Comparison of ENCODE assay signal across 8 cellular contexts in genomic region chr4:25030283-25031076, GRCh38. TPM values are rescaled to one million over a fixed set of nuclear protein-coding genes. Genes with fewer than 3 reads are reported as not detected.
DNase-seq lines count a peak whose midpoint lies in the region; ATAC-seq, FAIRE-seq and TF ChIP-seq lines count a peak whose summit lies in the region.

TSS of gene LGI2 (minus strand) at chr4:25030946. CDS start at chr4:25030693, 253 bp downstream.

- H3K4me1 Mint-ChIP-seq in activated CD8-positive, alpha-beta memory T cell treated with anti-CD3 and anti-CD28 coated beads, Interleukin-2, amount 10 ng/mL, durations not matched to agents 7 days and 5 days, result no peaks in the 10 kb centered on the region

- H3K4me3 Mint-ChIP-seq in activated CD8-positive, alpha-beta memory T cell treated with anti-CD3 and anti-CD28 coated beads, Interleukin-2, amount 10 ng/mL, durations not matched to agents 7 days and 5 days, result no peak within 1 kb of the TSS

- no peaks in the 10 kb centered on the region for H3K36me3 Mint-ChIP-seq in activated CD8-positive, alpha-beta memory T cell treated with anti-CD3 and anti-CD28 coated beads, Interleukin-2, amount 10 ng/mL, durations not matched to agents 7 days and 5 days

- H3K27ac Mint-ChIP-seq in activated CD8-positive, alpha-beta memory T cell treated with anti-CD3 and anti-CD28 coated beads, Interleukin-2, amount 10 ng/mL, durations not matched to agents 7 days and 5 days, result no peak within 1 kb of the TSS

- DNase-seq in AG20443 (ENCODE audit: low spot score) (peak; percentile 75), bronchial epithelial cell (ENCODE audit: low read depth) (no peak), left lung (peak; percentile 42 to 80)
- DNase-seq in activated CD8-positive, alpha-beta memory T cell treated with anti-CD3 and anti-CD28 coated beads, Interleukin-2, amount 10 ng/mL, durations not matched to agents 7 days and 5 days, result no peak

- no peak for TF ChIP-seq CTCF in bronchial epithelial cell (IDR thresholded peaks at IDR 0.05; ENCODE audit: insufficient read depth, low read length, severe bottlenecking)
- no peak for TF ChIP-seq CTCF in left lung (IDR thresholded peaks at IDR 0.05)

- 0 out of 2 replicates have a peak, but pooled peaks cover 3% of the 10 kb centered on the region for H3K9me3 ChIP-seq in HUES6 (ENCODE audit: control insufficient read depth, insufficient read depth, low read depth, low read length)
- H3K9me3 ChIP-seq in left lung, result no peaks in the 10 kb centered on the region
- H3K9me3 ChIP-seq in subcutaneous abdominal adipose tissue (ENCODE audit: control insufficient read depth in 5 of 5, low read length in 5 of 5), result no peaks in the 10 kb centered on the region

- no peak for FAIRE-seq in bronchial epithelial cell (lab: Jason Lieb, UNC)

- peaks cover 72% of the 10 kb centered on the region for H3K27me3 Mint-ChIP-seq in activated CD8-positive, alpha-beta memory T cell treated with anti-CD3 and anti-CD28 coated beads, Interleukin-2, amount 10 ng/mL, durations not matched to agents 7 days and 5 days

- CTCF ChIA-PET in activated CD8-positive, alpha-beta memory T cell treated with anti-CD3 and anti-CD28 coated beads, Interleukin-2, amount 10 ng/mL, durations not matched to agents 7 days and 5 days (lab: Charles Lee), result no interaction called here

- H3K36me3 ChIP-seq in HUES6 (ENCODE audit: control insufficient read depth, insufficient read depth, low read length), result no peaks in the 10 kb centered on the region
- no peaks in the 10 kb centered on the region for H3K36me3 ChIP-seq in bronchial epithelial cell (ENCODE audit: control insufficient read depth, insufficient read depth, low read length)
- no peaks in the 10 kb centered on the region for H3K36me3 ChIP-seq in left lung
- H3K36me3 ChIP-seq in subcutaneous abdominal adipose tissue (ENCODE audit: control insufficient read depth in 5 of 5, insufficient read depth in 5 of 5, low read length in 5 of 5), result no peaks in the 10 kb centered on the region

- H3K4me3 ChIP-seq in HUES6 (ENCODE audit: low read depth, low read length), result peak within 1 kb of the TSS; percentile 64
- H3K4me3 ChIP-seq in bronchial epithelial cell (ENCODE audit: low read depth, low read length), result peak within 1 kb of the TSS; percentile 20
- H3K4me3 ChIP-seq in left lung, result peak within 1 kb of the TSS; percentile 29 to 31
- H3K4me3 ChIP-seq in subcutaneous abdominal adipose tissue (ENCODE audit: low read depth in 1 of 5, low read length in 5 of 5), result peak within 1 kb of the TSS; percentile 51 to 63 (median 61)

- H3K27me3 ChIP-seq in HUES6 (ENCODE audit: control insufficient read depth, insufficient read depth, low read length) (peaks cover 50% of the 10 kb centered on the region), bronchial epithelial cell (ENCODE audit: control insufficient read depth, insufficient read depth, low read length) (peaks cover 47% of the 10 kb centered on the region), left lung (peaks cover 10 to 83% of the 10 kb centered on the region in 2 donors), subcutaneous abdominal adipose tissue (ENCODE audit: control insufficient read depth in 5 of 5, insufficient read depth in 4 of 5, low read length in 5 of 5) (peaks cover 8 to 22% (median 12%) of the 10 kb centered on the region in 5 donors)

- peak; percentile 70 for ATAC-seq in left lung
- ATAC-seq in HG02970 (IDR thresholded peaks at IDR 0.05; ENCODE audit: low FRiP score, unreplicated experiment), result no peak
- no peak for ATAC-seq in activated CD8-positive, alpha-beta memory T cell treated with anti-CD3 and anti-CD28 coated beads, Interleukin-2, amount 10 ng/mL, durations not matched to agents 7 days and 5 days
- no peak for ATAC-seq in GM18907 (IDR thresholded peaks at IDR 0.05; ENCODE audit: unreplicated experiment)

- peak within 1 kb of the TSS; percentile 12 for H3K9ac ChIP-seq in HUES6 (ENCODE audit: low read length)
- peak within 1 kb of the TSS in 2 of 5 donors; percentile 33 to 50 for H3K9ac ChIP-seq in subcutaneous abdominal adipose tissue (ENCODE audit: low read length in 5 of 5)

- no peaks in the 10 kb centered on the region for H3K9me3 Mint-ChIP-seq in activated CD8-positive, alpha-beta memory T cell treated with anti-CD3 and anti-CD28 coated beads, Interleukin-2, amount 10 ng/mL, durations not matched to agents 7 days and 5 days (ENCODE audit: low read depth)

- H3K4me1 ChIP-seq in HUES6 (ENCODE audit: control insufficient read depth, insufficient read depth, low read length) (peaks cover 15% of the 10 kb centered on the region), left lung (peaks cover 0 to 9% of the 10 kb centered on the region in 2 donors), subcutaneous abdominal adipose tissue (ENCODE audit: control insufficient read depth in 5 of 5, insufficient read depth in 5 of 5, low read length in 5 of 5) (peaks cover 0 to 19% (median 17%) of the 10 kb centered on the region in 5 donors)

- H3K27ac ChIP-seq in HUES6 (ENCODE audit: low read depth, low read length) (no peak within 1 kb of the TSS), left lung (no peak within 1 kb of the TSS), subcutaneous abdominal adipose tissue (ENCODE audit: low read depth, low read length) (no peak within 1 kb of the TSS)

- intact Hi-C loops in left lung (cut with DNase I), result no loop called here

RNA-seq across cellular contexts. Expression of gene LGI2, which starts in this region (rescaled TPM):
- total RNA-seq in bronchial epithelial cell (not detected in 2 replicates), left lung (1 to 10 TPM; 4.8 to 7.7 TPM)
- total RNA-seq in activated CD8-positive, alpha-beta memory T cell treated with anti-CD3 and anti-CD28 coated beads, Interleukin-2, amount 10 ng/mL, durations not matched to agents 7 days and 5 days, result not detected

Comparison
In these comparisons a context has a peak if more than half of its experiments do, and no peak if none do; other contexts are left out.
1. DNase-seq: peak in AG20443 (single experiment) and left lung (2 of 2); none in bronchial epithelial cell (single experiment) and activated CD8-positive, alpha-beta memory T cell treated with anti-CD3 and anti-CD28 coated beads, Interleukin-2, amount 10 ng/mL, durations not matched to agents 7 days and 5 days (single experiment).
2. Peak in every context shown above with its lines, with median percentiles within 50 percentile points of each other: H3K4me3 ChIP-seq.